Comparison of ENCODE assay signal across 20 cellular contexts in the genomic region with DNA sequence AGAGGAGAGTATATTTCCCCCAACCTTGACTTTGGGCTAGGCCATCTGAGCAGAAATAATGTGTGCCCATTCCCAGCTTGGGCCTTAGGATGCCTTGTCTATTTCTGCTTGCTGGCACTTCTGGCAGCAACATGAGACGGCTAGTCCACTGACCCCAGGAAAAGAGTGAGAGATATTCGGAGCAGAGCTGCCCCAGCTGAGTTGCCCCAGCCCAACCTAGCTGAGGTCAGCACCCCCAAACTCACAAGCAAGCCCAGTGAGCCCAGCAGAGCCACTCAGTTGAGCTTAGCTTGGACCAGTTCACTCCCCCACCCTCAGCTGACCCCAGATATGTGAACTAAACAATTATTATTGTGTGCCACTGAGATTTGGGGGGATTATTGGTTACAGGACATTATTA. TPM values are rescaled to one million over a fixed set of nuclear protein-coding genes. Genes with fewer than 3 reads are reported as not detected.
DNase-seq lines count a peak whose midpoint lies in the region; ATAC-seq, FAIRE-seq and TF ChIP-seq lines count a peak whose summit lies in the region.
"Had no signal": no experiment of that assay in that cellular context is flagged by ENCODE, and none has a peak within 500 bp of the region (broad histone marks: within the 10 kb centered on the region; RNA-seq: fewer than 3 reads in every experiment).

No MANE protein-coding gene starts in this region.

- H3K79me2 ChIP-seq in smooth muscle cell (ENCODE audit: low read depth) = peaks cover 47% of the 10 kb centered on the region

- H3K9ac ChIP-seq in BLaER1 (no peak overlapping the region), kidney (ENCODE audit: low read length in 2 of 2) (no peak overlapping the region), smooth muscle cell (ENCODE audit: low read depth) (no peak overlapping the region)
- H3K9ac ChIP-seq: KMS-11 had no signal

- no peak for TF ChIP-seq CTCF in RWPE2 (IDR thresholded peaks at IDR 0.05; ENCODE audit: poor library complexity, severe bottlenecking)
- no peak for TF ChIP-seq CTCF in kidney (IDR thresholded peaks at IDR 0.05; ENCODE audit: borderline replicate concordance, extremely low read depth, insufficient read depth)
- no peak for TF ChIP-seq CTCF in smooth muscle cell (IDR thresholded peaks at IDR 0.05; ENCODE audit: borderline replicate concordance, insufficient read depth, poor library complexity, severe bottlenecking)
- TF ChIP-seq CTCF in omental fat pad (IDR thresholded peaks at IDR 0.05) = no peak

- H3K36me3 ChIP-seq in BLaER1 (no peaks in the 10 kb centered on the region), RWPE2 (ENCODE audit: low read depth) (no peaks in the 10 kb centered on the region), kidney (ENCODE audit: control insufficient read depth in 1 of 2, insufficient read depth in 2 of 2, low read length in 2 of 2) (no peaks in the 10 kb centered on the region), smooth muscle cell (ENCODE audit: low read depth) (no peaks in the 10 kb centered on the region)

- H2AFZ ChIP-seq in smooth muscle cell (ENCODE audit: low read depth) = no peak overlapping the region
- H2AFZ ChIP-seq: PC-9 had no signal

- H3K9me3 ChIP-seq in BLaER1 (no peaks in the 10 kb centered on the region), RWPE2 (ENCODE audit: severe bottlenecking) (no peaks in the 10 kb centered on the region), kidney (ENCODE audit: control insufficient read depth in 1 of 2, low read length in 2 of 2) (no peaks in the 10 kb centered on the region), smooth muscle cell (replicated peaks; ENCODE audit: low read depth) (no peaks in the 10 kb centered on the region)
- H3K9me3 ChIP-seq: Caco-2 had no signal

- ATAC-seq in RWPE2 (ENCODE audit: low read depth) (no peak), omental fat pad (ENCODE audit: low FRiP score) (no peak), GM21723 (IDR thresholded peaks at IDR 0.05; ENCODE audit: unreplicated experiment) (no peak)

- 97% methylated on average over 2 of the region's 2 CpGs for whole genome bisulfite sequencing in smooth muscle cell (ENCODE audit: low lambda C conversion rate)

- H4K20me1 ChIP-seq in BLaER1 = no peaks in the 10 kb centered on the region
- peaks cover 98% of the 10 kb centered on the region for H4K20me1 ChIP-seq in smooth muscle cell (ENCODE audit: low read depth)

- peaks cover 15% of the 10 kb centered on the region for H3F3A ChIP-seq in smooth muscle cell (ENCODE audit: low read depth)

- CTCF ChIA-PET in HEK293T (lab: Yijun Ruan, JAX) = no interaction called here

- no peak overlapping the region for H3K27ac ChIP-seq in BLaER1
- no peak overlapping the region for H3K27ac ChIP-seq in RWPE2 (ENCODE audit: poor library complexity, severe bottlenecking)
- no peak overlapping the region for H3K27ac ChIP-seq in kidney (ENCODE audit: low read depth in 2 of 2, low read length in 2 of 2)
- H3K27ac ChIP-seq in smooth muscle cell (ENCODE audit: low read depth) = peak overlapping the region; percentile 28
- H3K27ac ChIP-seq: KMS-11, PC-9 had no signal

- intact Hi-C loops in kidney (cut with DNase I) = no loop called here

- peak; percentile 32 for DNase-seq in RWPE2 (ENCODE audit: low spot score)
- DNase-seq in kidney = peak; percentile 18
- no peak for DNase-seq in smooth muscle cell (lab: John Stamatoyannopoulos, UW; ENCODE audit: unreplicated experiment)
- no peak for DNase-seq in DMS53 (lab: John Stamatoyannopoulos, UW)
- no peak for DNase-seq in HEK293T (ENCODE audit: extremely low spot score)
- no peak for DNase-seq in omental fat pad (ENCODE audit: low spot score)
- DNase-seq: Caco-2; CD4-positive, CD25-positive, alpha-beta regulatory T cell; DMS153; EL; NCI-H1048; NCI-H1436 treated with DMSO at 0.1 percent for 48 hours; NCI-H2029 treated with DMSO at 0.1 percent for 48 hours; NCI-H774; PC-9 had no signal

- H3K4me2 ChIP-seq in BLaER1 (peak overlapping the region; percentile 61), smooth muscle cell (no peak overlapping the region)
- H3K4me2 ChIP-seq: KMS-11, PC-9 had no signal

- H3K4me1 ChIP-seq in BLaER1 (peaks cover 26% of the 10 kb centered on the region), RWPE2 (ENCODE audit: insufficient read depth, poor library complexity, severe bottlenecking) (no peaks in the 10 kb centered on the region), kidney (ENCODE audit: control insufficient read depth in 1 of 2, insufficient read depth in 1 of 2, low read depth in 1 of 2, low read length in 2 of 2) (peaks cover 0 to 4% of the 10 kb centered on the region in 2 donors), smooth muscle cell (ENCODE audit: low read depth) (no peaks in the 10 kb centered on the region)
- H3K4me1 ChIP-seq: Caco-2 had no signal

- H3K27me3 ChIP-seq in BLaER1 (no peaks in the 10 kb centered on the region), RWPE2 (ENCODE audit: insufficient read depth, poor library complexity, severe bottlenecking) (no peaks in the 10 kb centered on the region), smooth muscle cell (ENCODE audit: low read depth) (no peaks in the 10 kb centered on the region)

- no peak overlapping the region for H3K4me3 ChIP-seq in BLaER1
- no peak overlapping the region for H3K4me3 ChIP-seq in RWPE2 (ENCODE audit: severe bottlenecking)
- H3K4me3 ChIP-seq in kidney (ENCODE audit: low read length in 2 of 2) = no peak overlapping the region
- no peak overlapping the region for H3K4me3 ChIP-seq in smooth muscle cell
- H3K4me3 ChIP-seq: PC-9 had no signal

- POLR2A ChIA-PET in HEK293T (lab: Yijun Ruan, JAX) = no interaction called here

- no peak for FAIRE-seq in kidney (lab: Jason Lieb, UNC)
- FAIRE-seq: GM19239, H54 had no signal

TF ChIP-seq in HEK293T, 16 proteins besides CTCF, POLR2A, EP300 and RAD21:
- TF ChIP-seq SP1 (IDR thresholded peaks at IDR 0.05) (no peak), NFRKB (IDR thresholded peaks at IDR 0.05) (no peak), ZNF384 (IDR thresholded peaks at IDR 0.05) (no peak), LEF1 (IDR thresholded peaks at IDR 0.05; ENCODE audit: borderline replicate concordance) (no peak)

RNA-seq across cellular contexts. Expression of a gene that starts 20.2 kb away (rescaled TPM):
- total RNA-seq in kidney (11.1 TPM), smooth muscle cell (85.9 and 87.8 TPM in 2 replicates), omental fat pad (10 to 100 TPM in 1 of 4 donors, 1 to 10 TPM in 2, under 1 TPM in 1; 0.48 to 10.6 (median 2.6) TPM)
- polyA plus RNA-seq in kidney (ENCODE audit: insufficient read depth, low read depth, low replicate concordance) (3.4 TPM), smooth muscle cell (89.4 and 133 TPM in 2 replicates)
- total RNA-seq: CD4-positive, CD25-positive, alpha-beta regulatory T cell had no signal

Comparison
In these comparisons a context has a peak if more than half of its experiments do, and no peak if none do; other contexts are left out.
1. DNase-seq: peak in RWPE2 (single experiment) and kidney (single experiment); none in smooth muscle cell (single experiment), DMS53 (single experiment), HEK293T (single experiment) and omental fat pad (single experiment).